9 cellular contexts compared by ENCODE assay signal in genomic region chr4:40918330-40918729, GRCh38.
DNase-seq lines count a peak whose midpoint lies in the region; ATAC-seq and TF ChIP-seq lines count a peak whose summit lies in the region.
"Had no signal": no experiment of that assay in that cellular context is flagged by ENCODE, and none has a peak within 500 bp of the region (broad histone marks: within the 10 kb centered on the region; RNA-seq: fewer than 3 reads in every experiment).

No MANE protein-coding gene starts in this region.

- H3K9ac ChIP-seq in PC-3 (ENCODE audit: low read length) (no peak overlapping the region), subcutaneous abdominal adipose tissue (ENCODE audit: low read length in 5 of 5) (no peak overlapping the region)

- BruUV-seq in PC-3 (replicated peaks; lab: Mats Ljungman, UMichigan), result no TSS peak

- H3F3A ChIP-seq in PC-3 (ENCODE audit: low read length, unreplicated experiment), result no peaks in the 10 kb centered on the region

- ATAC-seq in PC-3 (peak; percentile 74), GM21723 (IDR thresholded peaks at IDR 0.05; ENCODE audit: unreplicated experiment) (no peak)
- ATAC-seq: foreskin keratinocyte; natural killer cell treated with Interleukin-12 subunit alpha and Interleukin-12 subunit beta and Interleukin-15 and Interleukin-18, amount 100 ng/mL, for 72 hours had no signal

- DNase-seq in H4 (ENCODE audit: low spot score) (peak; percentile 64), PC-3 (peak; percentile 65), fibroblast of the conjunctiva (ENCODE audit: low read depth) (peak; percentile 78), GM19238 (ENCODE audit: insufficient read length, low spot score) (no peak), ACHN (no peak)

- H3K4me1 ChIP-seq in PC-3 (ENCODE audit: insufficient read depth, low read length) (peaks cover 11% of the 10 kb centered on the region), subcutaneous abdominal adipose tissue (ENCODE audit: control insufficient read depth in 5 of 5, insufficient read depth in 5 of 5, low read length in 5 of 5) (peaks cover 5 to 37% (median 34%) of the 10 kb centered on the region in 5 donors)

- no peaks in the 10 kb centered on the region for H3K9me2 ChIP-seq in PC-3 (replicated peaks; ENCODE audit: low read length)

- H3K4me2 ChIP-seq in PC-3 (ENCODE audit: low read length), result no peak overlapping the region

- POLR2A ChIA-PET in PC-3 (lab: Charles Lee; ENCODE audit: unreplicated experiment), result no interaction called here

- in situ Hi-C loops in ACHN (cut with HindIII; ENCODE audit: low pct_ligation_motif_present, low pct_unique_long_range_greater_than_20kb, low sequenced_read_pairs), result no loop called here

- no peak overlapping the region for H3K4me3 ChIP-seq in PC-3 (ENCODE audit: low read length)
- no peak overlapping the region for H3K4me3 ChIP-seq in subcutaneous abdominal adipose tissue (ENCODE audit: low read depth in 1 of 5, low read length in 5 of 5)

- H4K20me1 ChIP-seq in PC-3 (ENCODE audit: low read length), result no peaks in the 10 kb centered on the region

- no peak overlapping the region for H2AFZ ChIP-seq in PC-3 (ENCODE audit: low read length)

- H3K36me3 ChIP-seq in PC-3 (ENCODE audit: low read depth, low read length), result no peaks in the 10 kb centered on the region
- H3K36me3 ChIP-seq in subcutaneous abdominal adipose tissue (ENCODE audit: control insufficient read depth in 5 of 5, insufficient read depth in 5 of 5, low read length in 5 of 5), result peaks cover 3 to 23% (median 19%) of the 10 kb centered on the region in 5 donors

- H3K27ac ChIP-seq in PC-3 (ENCODE audit: low read length) (no peak overlapping the region), subcutaneous abdominal adipose tissue (ENCODE audit: low read depth, low read length) (peak overlapping the region; percentile 61)
- H3K27ac ChIP-seq: foreskin keratinocyte had no signal

- no peaks in the 10 kb centered on the region for H3K79me2 ChIP-seq in PC-3 (ENCODE audit: low read length)

- CTCF ChIA-PET in PC-3 (lab: Charles Lee), result interaction anchor here (0.7 kb wide), 1 partner anchor 973 kb away, joined by 3 read pairs; no protein-coding TSS in a partner anchor

- no peak for TF ChIP-seq CTCF in PC-3 (conservative IDR thresholded peaks at IDR 0.05; ENCODE audit: low read depth, low read length)

- H3K27me3 ChIP-seq in PC-3 (ENCODE audit: low read length) (no peaks in the 10 kb centered on the region), subcutaneous abdominal adipose tissue (ENCODE audit: control insufficient read depth in 5 of 5, insufficient read depth in 4 of 5, low read length in 5 of 5) (no peaks in the 10 kb centered on the region)
- H3K27me3 ChIP-seq: foreskin keratinocyte had no signal

- intact Hi-C loops in PC-3 (cut with micrococcal nuclease), result no loop called here

- H3K9me3 ChIP-seq in PC-3 (ENCODE audit: low read length), result no peaks in the 10 kb centered on the region
- H3K9me3 ChIP-seq in subcutaneous abdominal adipose tissue (ENCODE audit: control insufficient read depth in 5 of 5, low read length in 5 of 5), result peaks cover 0 to 3% (median 0%) of the 10 kb centered on the region in 5 donors

Comparison
In these comparisons a context has a peak if more than half of its experiments do, and no peak if none do; other contexts are left out.
1. DNase-seq: peak in H4 (single experiment), PC-3 (single experiment) and fibroblast of the conjunctiva (single experiment); none in GM19238 (single experiment) and ACHN (single experiment).